1 cellular context compared by ENCODE assay signal in genomic region chr16:31184888-31185287, GRCh38.
TF ChIP-seq lines count a peak whose summit lies in the region.

No MANE protein-coding gene starts in this region.

TF ChIP-seq in K562, 482 proteins besides CTCF, POLR2A, EP300 and RAD21:
- no peak for TF ChIP-seq ERF (CRISPR knock-in tag; IDR thresholded peaks at IDR 0.05)
- 0 out of 2 replicates have a peak, but pooled peaks have one; percentile 41 for TF ChIP-seq SUPT5H (IDR thresholded peaks at IDR 0.05)
- no peak for TF ChIP-seq ZNF75A (CRISPR knock-in tag; IDR thresholded peaks at IDR 0.05)
- TF ChIP-seq, protein P1, sequence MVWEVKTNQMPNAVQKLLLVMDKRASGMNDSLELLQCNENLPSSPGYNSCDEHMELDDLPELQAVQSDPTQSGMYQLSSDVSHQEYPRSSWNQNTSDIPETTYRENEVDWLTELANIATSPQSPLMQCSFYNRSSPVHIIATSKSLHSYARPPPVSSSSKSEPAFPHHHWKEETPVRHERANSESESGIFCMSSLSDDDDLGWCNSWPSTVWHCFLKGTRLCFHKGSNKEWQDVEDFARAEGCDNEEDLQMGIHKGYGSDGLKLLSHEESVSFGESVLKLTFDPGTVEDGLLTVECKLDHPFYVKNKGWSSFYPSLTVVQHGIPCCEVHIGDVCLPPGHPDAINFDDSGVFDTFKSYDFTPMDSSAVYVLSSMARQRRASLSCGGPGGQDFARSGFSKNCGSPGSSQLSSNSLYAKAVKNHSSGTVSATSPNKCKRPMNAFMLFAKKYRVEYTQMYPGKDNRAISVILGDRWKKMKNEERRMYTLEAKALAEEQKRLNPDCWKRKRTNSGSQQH (CRISPR knock-in tag; IDR thresholded peaks at IDR 0.05) = no peak
- TF ChIP-seq RBFOX2 (IDR thresholded peaks at IDR 0.05; ENCODE audit: low read depth, low read length) = peak; percentile 78
- peak; percentile 87 for TF ChIP-seq RBM22 (IDR thresholded peaks at IDR 0.05; ENCODE audit: low read depth, low read length, poor library complexity, severe bottlenecking)
- TF ChIP-seq POLR2G (IDR thresholded peaks at IDR 0.05; ENCODE audit: low read depth, low read length) = peak; percentile 64
